ENCODE assay signal across 18 cellular contexts in the genomic region with DNA sequence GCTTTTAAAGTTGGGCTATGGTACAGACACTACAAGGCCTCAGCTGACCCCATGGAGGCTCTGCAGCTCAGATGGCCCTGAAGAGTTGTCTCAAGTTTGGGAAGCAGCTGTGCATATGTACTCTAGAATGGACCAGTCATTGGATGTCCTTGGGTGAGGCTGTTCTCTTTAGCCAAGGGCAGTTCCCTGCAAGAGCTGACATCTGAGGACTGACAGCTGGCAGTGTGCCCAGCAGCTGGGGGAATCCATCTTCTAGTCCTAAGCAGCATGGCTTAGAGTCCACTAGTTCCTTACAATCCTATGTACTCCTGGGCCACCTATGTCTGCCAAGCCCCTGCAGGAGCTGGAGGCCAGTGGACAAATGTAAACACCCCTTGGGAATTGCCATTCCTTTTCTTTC.
A peak's percentile ranks its signal among the peaks of the same experiment; 100 is the strongest.
DNase-seq lines count a peak whose midpoint lies in the region; ATAC-seq and TF ChIP-seq lines count a peak whose summit lies in the region.
"Had no signal": no experiment of that assay in that cellular context is flagged by ENCODE, and none has a peak within 500 bp of the region (broad histone marks: within the 10 kb centered on the region; RNA-seq: fewer than 3 reads in every experiment).

No MANE protein-coding gene starts in this region.

- peaks cover 0 to 4% (median 0%) of the 10 kb centered on the region in 11 donors for H3K9me3 Mint-ChIP-seq in naive thymus-derived CD4-positive, alpha-beta T cell
- H3K9me3 Mint-ChIP-seq: activated T-cell treated with anti-CD3 and anti-CD28 coated beads, Interleukin-2, amount 50 U/mL, for 24 hours had no signal

- H3K4me1 Mint-ChIP-seq in naive thymus-derived CD4-positive, alpha-beta T cell = no peaks in the 10 kb centered on the region

- TF ChIP-seq CTCF in A673 (conservative IDR thresholded peaks at IDR 0.05; ENCODE audit: low read depth, low read length) (no peak), GM13977 (IDR thresholded peaks at IDR 0.05; ENCODE audit: extremely low read depth, insufficient read depth, missing control alignments) (no peak)

- H3K4me1 ChIP-seq in A673 (ENCODE audit: insufficient read depth, low read length, poor library complexity, severe bottlenecking) = no peaks in the 10 kb centered on the region
- no peaks in the 10 kb centered on the region for H3K4me1 ChIP-seq in naive thymus-derived CD4-positive, alpha-beta T cell (ENCODE audit: control insufficient read depth in 2 of 2, insufficient read depth in 2 of 2, low read length in 2 of 2)
- H3K4me1 ChIP-seq: Caco-2 had no signal

- H3K27me3 ChIP-seq in A673 (replicated peaks; ENCODE audit: insufficient read depth, low read depth, low read length, poor library complexity) = no peaks in the 10 kb centered on the region
- H3K27me3 ChIP-seq in naive thymus-derived CD4-positive, alpha-beta T cell (ENCODE audit: control insufficient read depth in 2 of 2, insufficient read depth in 2 of 2, low read length in 2 of 2) = no peaks in the 10 kb centered on the region
- H3K27me3 ChIP-seq: foreskin keratinocyte had no signal

- no peak overlapping the region for H3K27ac Mint-ChIP-seq in naive thymus-derived CD4-positive, alpha-beta T cell
- H3K27ac Mint-ChIP-seq: activated T-cell treated with anti-CD3 and anti-CD28 coated beads, Interleukin-2, amount 50 U/mL, for 24 hours had no signal

- H3K4me3 ChIP-seq in A673 (ENCODE audit: low read depth, low read length, poor library complexity, severe bottlenecking) = no peak overlapping the region
- no peak overlapping the region for H3K4me3 ChIP-seq in naive thymus-derived CD4-positive, alpha-beta T cell (ENCODE audit: low read length)

- POLR2A ChIA-PET in A673 (lab: Charles Lee; ENCODE audit: low non-redundant PET) = interaction anchor here (0.6 kb wide), 1 partner anchor 198 kb away, joined by 3 read pairs; no protein-coding TSS in a partner anchor
- POLR2A ChIA-PET in naive thymus-derived CD4-positive, alpha-beta T cell (lab: Charles Lee) = interaction anchor here (0.6 kb wide), 1 partner anchor 318 kb away, joined by 4 read pairs; no protein-coding TSS in a partner anchor

- in situ Hi-C loops in GM13977 (cut with MboI; ENCODE audit: low pct_unique_long_range_greater_than_20kb, low sequenced_read_pairs, unreplicated experiment) = no loop called here

- CTCF ChIA-PET in A673 (lab: Charles Lee) = no interaction called here
- CTCF ChIA-PET in naive thymus-derived CD4-positive, alpha-beta T cell (lab: Charles Lee) = no interaction called here

- no peak overlapping the region for H3K4me3 Mint-ChIP-seq in naive thymus-derived CD4-positive, alpha-beta T cell
- H3K4me3 Mint-ChIP-seq: activated T-cell treated with anti-CD3 and anti-CD28 coated beads, Interleukin-2, amount 50 U/mL, for 24 hours had no signal

- intact Hi-C loops in A673 (cut with micrococcal nuclease; ENCODE audit: unreplicated experiment) = no loop called here
- intact Hi-C loops in naive thymus-derived CD4-positive, alpha-beta T cell (cut with micrococcal nuclease) = no loop called here

- no TSS peak for BruUV-seq in A673 (replicated peaks; lab: Mats Ljungman, UMichigan)

- ATAC-seq in HG03469 (IDR thresholded peaks at IDR 0.05; ENCODE audit: unreplicated experiment) = no peak
- no peak for ATAC-seq in naive thymus-derived CD4-positive, alpha-beta T cell
- ATAC-seq: foreskin keratinocyte, SK-N-SH treated with all-trans-retinoic acid at 6 μM for 48 hours had no signal

- peaks cover 0 to 8% (median 3%) of the 10 kb centered on the region in 5 donors for H3K27me3 Mint-ChIP-seq in naive thymus-derived CD4-positive, alpha-beta T cell

- no peaks in the 10 kb centered on the region for H3K9me3 ChIP-seq in A673 (ENCODE audit: low read depth, low read length, poor library complexity, severe bottlenecking)
- no peaks in the 10 kb centered on the region for H3K9me3 ChIP-seq in naive thymus-derived CD4-positive, alpha-beta T cell (ENCODE audit: control insufficient read depth in 2 of 3, low read length in 3 of 3)
- H3K9me3 ChIP-seq: Caco-2 had no signal

- H3K27ac ChIP-seq in A673 (ENCODE audit: low read depth, low read length, poor library complexity, severe bottlenecking) = no peak overlapping the region
- no peak overlapping the region for H3K27ac ChIP-seq in naive thymus-derived CD4-positive, alpha-beta T cell (ENCODE audit: low read depth, low read length)
- H3K27ac ChIP-seq: epithelial cell of prostate, foreskin keratinocyte had no signal

- H3K36me3 ChIP-seq in A673 (ENCODE audit: insufficient read depth, low read length, poor library complexity, severe bottlenecking) = no peaks in the 10 kb centered on the region
- H3K36me3 ChIP-seq in naive thymus-derived CD4-positive, alpha-beta T cell (ENCODE audit: control insufficient read depth in 2 of 3, insufficient read depth in 3 of 3, low read length in 3 of 3) = no peaks in the 10 kb centered on the region

- DNase-seq in A673 (ENCODE audit: low spot score) (peak; percentile 35), COLO668 (lab: John Stamatoyannopoulos, UW; ENCODE audit: unreplicated experiment) (peak; percentile 48), NCI-H2227 (lab: John Stamatoyannopoulos, UW; ENCODE audit: unreplicated experiment) (peak; percentile 34), fibroblast of the conjunctiva (ENCODE audit: low read depth) (peak; percentile 26), Ammon's horn (ENCODE audit: low spot score) (no peak), GM13977 (ENCODE audit: low spot score) (no peak)
- no peak for DNase-seq in naive thymus-derived CD4-positive, alpha-beta T cell
- DNase-seq: activated CD4-positive, CD25-positive, alpha-beta regulatory T cell treated with anti-CD3 and anti-CD28 coated beads, Interleukin-2, amount 50 U/mL, for 72 hours; activated naive CD4-positive, alpha-beta T cell treated with Interleukin-2 at 50 U/mL for 16 hours; activated T-cell treated with anti-CD3 and anti-CD28 coated beads, Interleukin-2, amount 50 U/mL, for 24 hours; Caco-2; central memory CD4-positive, alpha-beta T cell; foreskin keratinocyte; mammary epithelial cell; NCI-H2081 had no signal

- H3K36me3 Mint-ChIP-seq in naive thymus-derived CD4-positive, alpha-beta T cell = no peaks in the 10 kb centered on the region

Comparison
In these comparisons a context has a peak if more than half of its experiments do, and no peak if none do; other contexts are left out.
1. DNase-seq: peak in A673 (single experiment), COLO668 (single experiment), NCI-H2227 (single experiment) and fibroblast of the conjunctiva (single experiment); none in Ammon's horn (single experiment), naive thymus-derived CD4-positive, alpha-beta T cell (0 of 9) and GM13977 (single experiment).